Comparison of ENCODE assay signal across 11 cellular contexts in the genomic region with DNA sequence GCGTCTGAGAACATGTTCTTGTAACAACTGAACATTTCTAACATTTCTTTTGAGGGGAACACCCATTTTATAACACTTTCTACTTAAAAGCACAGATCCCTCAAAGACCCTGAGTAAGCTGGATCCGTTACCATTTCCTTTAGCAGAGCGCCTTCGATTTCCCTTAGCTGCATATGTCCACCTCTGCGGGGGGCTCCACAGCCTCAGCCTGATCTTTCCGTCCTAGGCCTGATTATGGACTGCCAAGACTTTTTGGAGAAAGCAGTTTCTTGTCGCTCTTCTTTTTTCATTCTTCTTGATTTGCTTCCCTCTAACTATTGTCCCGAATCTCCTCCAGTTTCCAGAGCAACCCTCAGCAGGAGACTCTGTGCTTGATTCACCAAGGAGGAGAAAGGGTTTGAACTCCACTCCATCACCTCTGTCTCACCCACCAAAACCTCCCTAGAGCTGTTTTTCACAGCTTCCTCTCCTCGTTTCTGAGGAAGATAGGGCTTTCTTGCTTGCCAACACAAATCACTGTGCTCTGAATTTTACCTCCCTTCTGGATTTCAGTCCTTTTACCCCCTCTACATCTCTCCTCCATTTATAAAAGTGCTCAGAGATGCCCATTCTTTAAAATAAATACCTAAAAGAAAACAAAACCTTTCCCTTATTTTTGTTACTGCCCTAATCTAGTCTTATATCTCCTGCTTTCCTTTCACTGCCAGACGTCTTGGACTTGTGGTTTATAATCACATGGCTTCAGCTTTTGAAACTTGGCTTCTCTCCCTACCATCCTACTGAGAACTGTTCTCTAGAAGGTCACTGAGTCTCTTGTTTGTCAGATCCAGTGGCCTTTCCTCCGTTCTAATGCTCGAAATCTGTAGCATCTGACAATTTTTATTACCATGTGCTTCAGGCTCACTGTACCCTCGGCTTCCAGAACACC. TPM values are rescaled to one million over a fixed set of nuclear protein-coding genes. Genes with fewer than 3 reads are reported as not detected.
DNase-seq lines count a peak whose midpoint lies in the region; ATAC-seq, FAIRE-seq and TF ChIP-seq lines count a peak whose summit lies in the region.
"Had no signal": no experiment of that assay in that cellular context is flagged by ENCODE, and none has a peak within 500 bp of the region (broad histone marks: within the 10 kb centered on the region; RNA-seq: fewer than 3 reads in every experiment).

No MANE protein-coding gene starts in this region.

- no peak overlapping the region for H4K8ac ChIP-seq in H9 (replicated peaks; ENCODE audit: insufficient read length, low read depth, low read length)

- no peak overlapping the region for H3K23ac ChIP-seq in H9 (ENCODE audit: insufficient read length, low read depth, low read length)

- H3K23me2 ChIP-seq in H9 (ENCODE audit: insufficient read length, low read depth, low read length, poor library complexity, severe bottlenecking), result no peaks in the 10 kb centered on the region

- H3K36me3 Mint-ChIP-seq in H9 (ENCODE audit: insufficient read depth in 1 of 3, low read depth in 3 of 3) (peaks cover 0 to 3% (median 0%) of the 10 kb centered on the region in 3 experiments; a peak in 1 of 7 replicates), astrocyte (ENCODE audit: low read depth, unreplicated experiment) (no peaks in the 10 kb centered on the region)
- no peaks in the 10 kb centered on the region for H3K36me3 Mint-ChIP-seq in activated naive CD4-positive, alpha-beta T cell treated with anti-CD3 and anti-CD28 coated beads, Interleukin-2, amount 50 U/mL, for 72 hours
- H3K36me3 Mint-ChIP-seq: T-cell had no signal

- H4K5ac ChIP-seq in H9 (ENCODE audit: insufficient read length, low read depth, low read length), result no peak overlapping the region

- H3K9me3 ChIP-seq in H9 (ENCODE audit: control insufficient read depth, low read depth, low read length), result no peaks in the 10 kb centered on the region
- H3K9me3 ChIP-seq in astrocyte (ENCODE audit: insufficient read depth, low read depth, low read length), result no peaks in the 10 kb centered on the region
- H3K9me3 ChIP-seq in subcutaneous abdominal adipose tissue (ENCODE audit: control insufficient read depth in 5 of 5, low read length in 5 of 5), result no peaks in the 10 kb centered on the region

- no peak overlapping the region for H3K4ac ChIP-seq in H9 (ENCODE audit: low read depth, low read length)

- H3K27ac Mint-ChIP-seq in H9 (peak overlapping the region in 1 of 3 experiments; percentile 35; a peak in 2 of 7 replicates), astrocyte (ENCODE audit: unreplicated experiment) (no peak overlapping the region)
- H3K27ac Mint-ChIP-seq in activated naive CD4-positive, alpha-beta T cell treated with anti-CD3 and anti-CD28 coated beads, Interleukin-2, amount 50 U/mL, for 72 hours, result no peak overlapping the region
- H3K27ac Mint-ChIP-seq: T-cell had no signal

- H3K4me1 ChIP-seq in H9 (ENCODE audit: insufficient read depth, low read length) (no peaks in the 10 kb centered on the region), astrocyte (ENCODE audit: insufficient read depth, low read length) (peaks cover 30% of the 10 kb centered on the region), subcutaneous abdominal adipose tissue (ENCODE audit: control insufficient read depth in 5 of 5, insufficient read depth in 5 of 5, low read length in 5 of 5) (peaks cover 2 to 26% (median 23%) of the 10 kb centered on the region in 5 donors)

- H3K4me2 ChIP-seq in H9 (ENCODE audit: insufficient read depth, insufficient read length, low read length), result no peak overlapping the region
- H3K4me2 ChIP-seq in astrocyte (ENCODE audit: low read length), result peak overlapping the region; percentile 62

- H2BK20ac ChIP-seq in H9 (ENCODE audit: low read depth, low read length, poor library complexity, severe bottlenecking), result no peak overlapping the region

- DNase-seq in H9, result no peak
- peak; percentile 73 for DNase-seq in astrocyte (ENCODE audit: low read depth)
- peak; percentile 24 for DNase-seq in inferior parietal cortex (ENCODE audit: extremely low spot score)
- DNase-seq in cortex of kidney (lab: John Stamatoyannopoulos, UW), result no peak
- DNase-seq in activated naive CD4-positive, alpha-beta T cell treated with anti-CD3 and anti-CD28 coated beads, Interleukin-2, amount 50 U/mL, for 72 hours (ENCODE audit: low spot score in 2 of 2), result no peak
- DNase-seq: stimulated activated CD4-positive, alpha-beta T cell treated with anti-CD3 and anti-CD28 coated beads, Interleukin-2, amount 100 ng/mL, for 48 hours; T-cell had no signal

- H3K4me3 Mint-ChIP-seq in H9 (no peak overlapping the region), astrocyte (ENCODE audit: unreplicated experiment) (no peak overlapping the region)
- H3K4me3 Mint-ChIP-seq: T-cell had no signal

- peaks cover 8% of the 10 kb centered on the region for H3K27me3 Mint-ChIP-seq in H9 (ENCODE audit: low read depth)
- peaks cover 7% of the 10 kb centered on the region for H3K27me3 Mint-ChIP-seq in astrocyte (ENCODE audit: low read depth, unreplicated experiment)

- H3K79me1 ChIP-seq in H9 (ENCODE audit: insufficient read depth, low read depth, low read length, poor library complexity, severe bottlenecking), result no peaks in the 10 kb centered on the region

- peaks cover 11 to 12% of the 10 kb centered on the region in 2 experiments for H3K4me1 Mint-ChIP-seq in H9
- H3K4me1 Mint-ChIP-seq in astrocyte (ENCODE audit: low read depth, unreplicated experiment), result peaks cover 23% of the 10 kb centered on the region

- H3K27ac ChIP-seq in H9 (ENCODE audit: insufficient read length, low read depth, low read length), result no peak overlapping the region
- no peak overlapping the region for H3K27ac ChIP-seq in astrocyte (ENCODE audit: low read depth, low read length)
- H3K27ac ChIP-seq in subcutaneous abdominal adipose tissue (ENCODE audit: low read depth, low read length), result peak overlapping the region; percentile 43

- H4K20me1 ChIP-seq in H9 (ENCODE audit: control insufficient read depth, insufficient read depth, insufficient read length) (no peaks in the 10 kb centered on the region), astrocyte (ENCODE audit: insufficient read depth, low read length) (no peaks in the 10 kb centered on the region)

- no peak overlapping the region for H3K56ac ChIP-seq in H9 (ENCODE audit: insufficient read length, low read depth, low read length)

- H3K79me2 ChIP-seq in H9 (ENCODE audit: insufficient read depth, low read length) (no peaks in the 10 kb centered on the region), astrocyte (ENCODE audit: insufficient read depth, low read length) (no peaks in the 10 kb centered on the region)

- ATAC-seq in HG02571 (IDR thresholded peaks at IDR 0.05; ENCODE audit: unreplicated experiment), result no peak
- no peak for ATAC-seq in HG02870 (IDR thresholded peaks at IDR 0.05; ENCODE audit: unreplicated experiment)
- no peak for ATAC-seq in activated naive CD4-positive, alpha-beta T cell treated with anti-CD3 and anti-CD28 coated beads, Interleukin-2, amount 50 U/mL, for 72 hours
- ATAC-seq: T-cell had no signal

- no CpG with 5 or more reads among the region's 13 CpGs for WGBS in H9 (ENCODE audit: extremely low coverage, insufficient read length, low lambda C conversion rate)

- H3K4me3 ChIP-seq in astrocyte (ENCODE audit: insufficient read depth, low read depth, low read length) (no peak overlapping the region), subcutaneous abdominal adipose tissue (ENCODE audit: low read depth in 1 of 5, low read length in 5 of 5) (peak overlapping the region in 2 of 5 donors; percentile 37 to 44)

- H3K27me3 ChIP-seq in H9 (ENCODE audit: insufficient read depth, low read length) (no peaks in the 10 kb centered on the region), astrocyte (ENCODE audit: insufficient read depth, low read length) (no peaks in the 10 kb centered on the region), subcutaneous abdominal adipose tissue (ENCODE audit: control insufficient read depth in 5 of 5, insufficient read depth in 4 of 5, low read length in 5 of 5) (no peaks in the 10 kb centered on the region)

- H3K14ac ChIP-seq in H9 (ENCODE audit: insufficient read depth, low read length), result no peak overlapping the region

- no peak overlapping the region for H2BK12ac ChIP-seq in H9 (ENCODE audit: insufficient read length, low read depth, low read length)

- H4K91ac ChIP-seq in H9 (ENCODE audit: insufficient read length, low read depth, low read length), result no peak overlapping the region

- no peak overlapping the region for H3T11ph ChIP-seq in H9 (ENCODE audit: low read length)

- no peak overlapping the region for H2AK5ac ChIP-seq in H9 (ENCODE audit: insufficient read length, low read length)

- H3K18ac ChIP-seq in H9 (ENCODE audit: insufficient read length, low read depth, low read length), result no peak overlapping the region

- H2BK5ac ChIP-seq in H9 (ENCODE audit: insufficient read length, low read length), result no peak overlapping the region

- H2BK120ac ChIP-seq in H9 (ENCODE audit: low read depth, low read length, poor library complexity, severe bottlenecking), result no peak overlapping the region

- H3K36me3 ChIP-seq in astrocyte (ENCODE audit: insufficient read depth, low read length) (no peaks in the 10 kb centered on the region), subcutaneous abdominal adipose tissue (ENCODE audit: control insufficient read depth in 5 of 5, insufficient read depth in 5 of 5, low read length in 5 of 5) (no peaks in the 10 kb centered on the region)

- no peak for FAIRE-seq in astrocyte (lab: Jason Lieb, UNC)
- FAIRE-seq: H54 had no signal

- H3K9me3 Mint-ChIP-seq in H9, result no peaks in the 10 kb centered on the region; a peak in 1 of 5 replicates
- no peaks in the 10 kb centered on the region for H3K9me3 Mint-ChIP-seq in astrocyte (ENCODE audit: unreplicated experiment)
- no peaks in the 10 kb centered on the region for H3K9me3 Mint-ChIP-seq in activated naive CD4-positive, alpha-beta T cell treated with anti-CD3 and anti-CD28 coated beads, Interleukin-2, amount 50 U/mL, for 72 hours
- H3K9me3 Mint-ChIP-seq: T-cell had no signal

- no peak overlapping the region for H3K9ac ChIP-seq in H9 (ENCODE audit: extremely low read depth, insufficient read length, low read length)
- H3K9ac ChIP-seq in astrocyte (ENCODE audit: low read length), result peak overlapping the region; percentile 28
- H3K9ac ChIP-seq in subcutaneous abdominal adipose tissue (ENCODE audit: low read length in 5 of 5), result peak overlapping the region in 3 of 5 donors; percentile 16 to 65 (median 56)

- H2BK15ac ChIP-seq in H9 (ENCODE audit: low read depth, low read length), result no peak overlapping the region

- TF ChIP-seq CTCF in H9 (conservative IDR thresholded peaks at IDR 0.05) (0 out of 3 replicates have a peak, but pooled peaks have one; percentile 13), astrocyte (IDR thresholded peaks at IDR 0.05; ENCODE audit: insufficient read depth, low read depth, low read length) (no peak)

- H2AFZ ChIP-seq in H9 (ENCODE audit: low read length) (no peak overlapping the region), astrocyte (ENCODE audit: low read depth, low read length) (peak overlapping the region; percentile 12)

RNA-seq across cellular contexts. Expression of a gene that starts 30.5 kb away (rescaled TPM):
- total RNA-seq in H9 (2021) (16.1 and 17.4 TPM in 2 replicates), astrocyte (24.5 and 24.9 TPM in 2 replicates)
- total RNA-seq in activated naive CD4-positive, alpha-beta T cell treated with anti-CD3 and anti-CD28 coated beads, Interleukin-2, amount 50 U/mL, for 72 hours, result 10 to 100 TPM; 10.4 to 12.3 TPM

Comparison
In these comparisons a context has a peak if more than half of its experiments do, and no peak if none do; other contexts are left out.
1. DNase-seq: peak in astrocyte (single experiment) and inferior parietal cortex (single experiment); none in H9 (single experiment), cortex of kidney (single experiment) and activated naive CD4-positive, alpha-beta T cell treated with anti-CD3 and anti-CD28 coated beads, Interleukin-2, amount 50 U/mL, for 72 hours (0 of 2).